ENCODE assay signal across 15 cellular contexts in genomic region chr7:114130860-114131259, GRCh38.
DNase-seq lines count a peak whose midpoint lies in the region; ATAC-seq and TF ChIP-seq lines count a peak whose summit lies in the region.
"Had no signal": no experiment of that assay in that cellular context is flagged by ENCODE, and none has a peak within 500 bp of the region (broad histone marks: within the 10 kb centered on the region; RNA-seq: fewer than 3 reads in every experiment).

No MANE protein-coding gene starts in this region.

- WGBS in hepatocyte (ENCODE audit: low lambda C conversion rate, missing lambda C conversion rate) = 44% methylated on average over 3 of the region's 3 CpGs
- WGBS in tibial nerve, 2 donors = 40 to 45% methylated on average over 3 of the region's 3 CpGs

- ATAC-seq in left lung (peak; percentile 27), sciatic nerve (no peak)
- ATAC-seq: HepG2 had no signal

- TF ChIP-seq CTCF in choroid plexus epithelial cell (conservative IDR thresholded peaks at IDR 0.05; ENCODE audit: low read depth, low read length) = no peak
- TF ChIP-seq CTCF in left lung (IDR thresholded peaks at IDR 0.05) = no peak
- no peak for TF ChIP-seq CTCF in hepatocyte (IDR thresholded peaks at IDR 0.05; ENCODE audit: poor library complexity)
- TF ChIP-seq CTCF in tibial nerve (IDR thresholded peaks at IDR 0.05) = no peak

- H3K27ac ChIP-seq in left lung (no peak overlapping the region), hepatocyte (no peak overlapping the region), tibial nerve (no peak overlapping the region)
- H3K27ac ChIP-seq: 22Rv1 had no signal

- no peaks in the 10 kb centered on the region for H3K4me1 ChIP-seq in left lung
- no peaks in the 10 kb centered on the region for H3K4me1 ChIP-seq in hepatocyte (ENCODE audit: insufficient read depth)
- no peaks in the 10 kb centered on the region for H3K4me1 ChIP-seq in tibial nerve

- no peak for TF ChIP-seq EP300 in tibial nerve (IDR thresholded peaks at IDR 0.05)

- no peak overlapping the region for H3K4me2 ChIP-seq in hepatocyte

- no peaks in the 10 kb centered on the region for H3K36me3 ChIP-seq in left lung
- no peaks in the 10 kb centered on the region for H3K36me3 ChIP-seq in hepatocyte (replicated peaks; ENCODE audit: insufficient read depth, low read depth)
- no peaks in the 10 kb centered on the region for H3K36me3 ChIP-seq in tibial nerve

- no peaks in the 10 kb centered on the region for H3K9me2 ChIP-seq in hepatocyte (replicated peaks; ENCODE audit: insufficient read depth)

- H4K20me1 ChIP-seq in hepatocyte (ENCODE audit: insufficient read depth, poor library complexity, severe bottlenecking) = no peaks in the 10 kb centered on the region

- no peaks in the 10 kb centered on the region for H3K9me3 ChIP-seq in left lung
- H3K9me3 ChIP-seq in hepatocyte (ENCODE audit: low read depth) = no peaks in the 10 kb centered on the region
- H3K9me3 ChIP-seq in tibial nerve = no peaks in the 10 kb centered on the region

- no peak overlapping the region for H2AFZ ChIP-seq in hepatocyte

- intact Hi-C loops in left lung (cut with DNase I) = no loop called here
- intact Hi-C loops in sciatic nerve (cut with DNase I) = no loop called here

- TF ChIP-seq POLR2A in tibial nerve (IDR thresholded peaks at IDR 0.05) = no peak

- DNase-seq in DMS53 (lab: John Stamatoyannopoulos, UW) = peak; percentile 16
- DNase-seq in DMS53 treated with DMSO at 0.1 percent for 48 hours (lab: John Stamatoyannopoulos, UW; ENCODE audit: unreplicated experiment) = no peak
- peak; percentile 57 for DNase-seq in NCI-H774 (lab: John Stamatoyannopoulos, UW)
- peak; percentile 16 for DNase-seq in choroid plexus epithelial cell (ENCODE audit: low read depth)
- DNase-seq in left lung = no peak
- DNase-seq in sciatic nerve (ENCODE audit: low spot score) = no peak
- DNase-seq in hepatocyte (ENCODE audit: low spot score) = no peak
- no peak for DNase-seq in tibial nerve (ENCODE audit: low spot score in 2 of 2)
- DNase-seq: C1 segment of cervical spinal cord, NCI-H146, NCI-H446, OCI-M1, RPMI8226 had no signal

- H3K79me2 ChIP-seq in hepatocyte = no peaks in the 10 kb centered on the region

- H3K4me3 ChIP-seq in choroid plexus epithelial cell (ENCODE audit: low read depth, low read length) (no peak overlapping the region), left lung (no peak overlapping the region), hepatocyte (no peak overlapping the region), tibial nerve (no peak overlapping the region)

- H3K27me3 ChIP-seq in left lung (no peaks in the 10 kb centered on the region), hepatocyte (no peaks in the 10 kb centered on the region), tibial nerve (no peaks in the 10 kb centered on the region)

Comparison
In these comparisons a context has a peak if more than half of its experiments do, and no peak if none do; other contexts are left out.
1. DNase-seq: peak in DMS53 (single experiment), NCI-H774 (single experiment) and choroid plexus epithelial cell (single experiment); none in DMS53 treated with DMSO at 0.1 percent for 48 hours (single experiment), left lung (0 of 2), sciatic nerve (single experiment), hepatocyte (single experiment) and tibial nerve (0 of 2).